ENCODE assay signal across 8 cellular contexts in the genomic region with DNA sequence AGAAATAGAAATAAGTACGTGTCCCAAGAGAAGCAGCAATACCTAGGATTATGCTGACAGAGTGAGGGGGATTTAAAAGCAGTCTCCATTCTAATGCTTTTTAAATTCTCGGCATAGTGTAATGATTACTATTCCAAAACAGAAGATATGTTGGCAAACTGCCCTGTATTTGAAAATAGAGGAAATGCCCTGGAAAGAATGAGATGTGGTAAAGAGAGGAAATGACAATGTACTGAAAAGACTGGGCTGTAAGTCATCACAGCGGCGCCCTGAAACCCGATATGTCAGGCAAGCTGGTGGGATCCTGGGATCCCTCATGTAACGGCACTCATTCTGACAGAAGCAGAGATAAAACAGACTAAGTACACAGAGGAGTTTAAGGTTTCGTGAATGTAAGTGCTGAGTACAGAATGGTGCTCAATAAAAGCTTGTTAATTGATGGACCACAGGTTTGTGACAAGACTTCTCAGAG.
DNase-seq lines count a peak whose midpoint lies in the region; ATAC-seq and TF ChIP-seq lines count a peak whose summit lies in the region.

No MANE protein-coding gene starts in this region.

- POLR2A ChIA-PET in BJ (lab: Charles Lee), result interaction anchor here (0.6 kb wide), 1 partner anchor 38 kb away, joined by 4 read pairs; no protein-coding TSS in a partner anchor

- H3K27ac ChIP-seq in right atrium auricular region (peak overlapping the region; percentile 46 to 56), aorta (ENCODE audit: low read depth in 1 of 2, low read length in 2 of 2) (no peak overlapping the region)

- no peaks in the 10 kb centered on the region for H3K27me3 ChIP-seq in BJ (ENCODE audit: control insufficient read depth, insufficient read depth, low read length)
- no peaks in the 10 kb centered on the region for H3K27me3 ChIP-seq in right atrium auricular region
- H3K27me3 ChIP-seq in aorta (ENCODE audit: control insufficient read depth in 1 of 2, insufficient read depth in 2 of 2, low read length in 1 of 2), result no peaks in the 10 kb centered on the region

- WGBS in aorta, 2 donors, result 20 to 23% methylated on average over 7 of the region's 7 CpGs

- H3K4me1 ChIP-seq in right atrium auricular region (peaks cover 0 to 48% of the 10 kb centered on the region in 2 donors), aorta (ENCODE audit: control insufficient read depth in 1 of 2, insufficient read depth in 2 of 2, low read length in 2 of 2) (peaks cover 0 to 10% of the 10 kb centered on the region in 2 donors)

- H3K9me3 ChIP-seq in right atrium auricular region (no peaks in the 10 kb centered on the region), aorta (ENCODE audit: control insufficient read depth, low read length) (no peaks in the 10 kb centered on the region)

- CTCF ChIA-PET in BJ (lab: Yijun Ruan, JAX), result interaction anchor here (0.7 to 0.8 kb wide), 2 partner anchors 11 to 58 kb away, joined by 4 read pairs; no protein-coding TSS in a partner anchor

- H3K36me3 ChIP-seq in BJ (ENCODE audit: control insufficient read depth, insufficient read depth, low read length) (no peaks in the 10 kb centered on the region), right atrium auricular region (no peaks in the 10 kb centered on the region), aorta (ENCODE audit: control insufficient read depth in 1 of 2, insufficient read depth in 2 of 2, low read length in 1 of 2) (no peaks in the 10 kb centered on the region)

- DNase-seq in BJ (ENCODE audit: low read depth) (peak; percentile 87), HS-27A (ENCODE audit: low read depth) (peak; percentile 97), UCSD-AML1 (lab: John Stamatoyannopoulos, UW; ENCODE audit: unreplicated experiment) (peak; percentile 51), right atrium auricular region (ENCODE audit: low spot score) (peak; percentile 79), aorta (peak; percentile 69 to 78), GM10266 (ENCODE audit: extremely low spot score) (no peak), superior temporal gyrus (ENCODE audit: extremely low spot score) (no peak)

- TF ChIP-seq CTCF in BJ (IDR thresholded peaks at IDR 0.05; ENCODE audit: insufficient read depth, low read depth, low read length) (no peak), right atrium auricular region (IDR thresholded peaks at IDR 0.05) (no peak), GM10266 (IDR thresholded peaks at IDR 0.05; ENCODE audit: control insufficient read depth, insufficient read depth, low read depth, missing control alignments) (no peak)

- H3K4me3 ChIP-seq in BJ (ENCODE audit: low read depth, low read length) (no peak overlapping the region), right atrium auricular region (no peak overlapping the region), aorta (ENCODE audit: low read length in 2 of 2) (no peak overlapping the region)

- intact Hi-C loops in aorta (cut with DNase I), result no loop called here

- peak; percentile 69 for ATAC-seq in aorta (ENCODE audit: low FRiP score)
- ATAC-seq in HG03565 (IDR thresholded peaks at IDR 0.05; ENCODE audit: unreplicated experiment), result no peak

Comparison
In these comparisons a context has a peak if more than half of its experiments do, and no peak if none do; other contexts are left out.
1. DNase-seq: peak in BJ (single experiment), HS-27A (single experiment), UCSD-AML1 (single experiment), right atrium auricular region (single experiment) and aorta (2 of 2); none in GM10266 (single experiment) and superior temporal gyrus (single experiment).
2. H3K27ac ChIP-seq: peak in right atrium auricular region (2 of 2); none in aorta (0 of 2).